10 cellular contexts compared by ENCODE assay signal in the genomic region with DNA sequence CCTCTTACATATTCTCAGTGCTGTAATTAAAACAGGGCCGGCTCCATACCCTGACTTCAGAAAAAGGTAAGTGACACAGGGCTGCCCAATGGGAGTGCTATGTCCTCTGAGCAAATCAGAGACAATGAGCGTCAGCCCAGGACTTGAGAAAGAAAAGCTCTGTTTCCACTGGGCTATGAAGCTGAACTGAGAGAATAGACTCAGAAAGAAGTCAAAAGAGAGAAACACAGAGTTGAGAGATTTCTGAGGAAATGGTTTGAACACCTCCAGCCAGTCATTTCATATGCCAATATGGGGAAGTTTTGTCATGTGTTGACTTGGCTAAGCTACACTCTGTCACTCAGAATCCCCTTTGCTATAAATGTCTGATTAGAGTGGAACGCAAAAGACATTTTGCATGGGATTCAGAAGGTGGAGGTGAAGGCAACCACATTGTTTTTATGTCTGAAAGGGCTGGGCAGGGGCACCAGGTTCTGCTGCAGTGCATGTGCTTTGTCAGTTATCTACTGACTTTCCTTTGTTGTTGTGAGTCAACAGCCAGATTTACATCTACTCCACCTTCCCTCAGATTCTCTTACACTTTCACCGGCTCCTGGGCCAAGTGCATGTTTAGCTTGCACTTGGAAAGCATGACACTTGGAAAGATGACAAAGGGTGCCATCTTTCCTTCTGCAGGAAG.
A peak's percentile ranks its signal among the peaks of the same experiment; 100 is the strongest.
DNase-seq lines count a peak whose midpoint lies in the region; ATAC-seq, FAIRE-seq and TF ChIP-seq lines count a peak whose summit lies in the region.
"Had no signal": no experiment of that assay in that cellular context is flagged by ENCODE, and none has a peak within 500 bp of the region (broad histone marks: within the 10 kb centered on the region; RNA-seq: fewer than 3 reads in every experiment).

No MANE protein-coding gene starts in this region.

- POLR2A ChIA-PET in HepG2 (lab: Yijun Ruan, JAX) = no interaction called here

- no peaks in the 10 kb centered on the region for H3K27me3 ChIP-seq in HepG2 (ENCODE audit: control insufficient read depth in 1 of 2, insufficient read depth in 2 of 2, low read length in 2 of 2)
- no peaks in the 10 kb centered on the region for H3K27me3 ChIP-seq in left lung
- H3K27me3 ChIP-seq: neutrophil, thyroid gland had no signal

- TF ChIP-seq EP300 in HepG2 (IDR thresholded peaks at IDR 0.05; ENCODE audit: low read depth in 2 of 2, low read length in 2 of 2) (no peak), HepG2 (CRISPR knock-in tag; IDR thresholded peaks at IDR 0.05; ENCODE audit: borderline replicate concordance) (no peak)

- peak; percentile 43 for ATAC-seq in HG03025 (IDR thresholded peaks at IDR 0.05; ENCODE audit: low FRiP score, unreplicated experiment)
- peak; percentile 69 for ATAC-seq in activated T-helper 17 cell treated with anti-CD3 and anti-CD28 coated beads, Interleukin-2, amount 50 U/mL, for 72 hours (replicated peaks)
- peak; percentile 53 for ATAC-seq in stimulated activated naive CD8-positive, alpha-beta T cell treated with anti-CD3 and anti-CD28 coated beads, Interleukin-15, Interleukin-2, amounts not matched to agents 100 U/mL and 50 U/mL, for 24 hours
- no peak for ATAC-seq in HepG2
- no peak for ATAC-seq in left lung

- TF ChIP-seq CTCF in HepG2 (CRISPR knock-in tag; IDR thresholded peaks at IDR 0.05) (no peak), left lung (IDR thresholded peaks at IDR 0.05) (no peak)

- H3K4me2 ChIP-seq in HepG2 (ENCODE audit: low read depth, low read length) = no peak overlapping the region

- H3K9me3 Mint-ChIP-seq in activated T-cell treated with anti-CD3 and anti-CD28 coated beads, Interleukin-2, amount 50 U/mL, for 24 hours = peaks cover 20% of the 10 kb centered on the region
- H3K9me3 Mint-ChIP-seq in activated T-helper 17 cell treated with anti-CD3 and anti-CD28 coated beads, Interleukin-2, amount 50 U/mL, for 72 hours = peaks cover 4% of the 10 kb centered on the region

- no peak for TF ChIP-seq POLR2A in HepG2 (IDR thresholded peaks at IDR 0.05; ENCODE audit: insufficient read depth in 1 of 2, low read depth in 2 of 2, low read length in 2 of 2)

- intact Hi-C loops in HepG2 (cut with micrococcal nuclease; ENCODE audit: unreplicated experiment) (no loop called here), left lung (cut with DNase I) (no loop called here)

- H3K9ac ChIP-seq in HepG2 (ENCODE audit: insufficient read depth, low read depth, low read length) = no peak overlapping the region

- in situ Hi-C loops in HepG2 (cut with HindIII; ENCODE audit: extremely low pct_ligation_motif_present, low pct_unique_long_range_greater_than_20kb) = no loop called here

- no peak overlapping the region for H3K4me3 ChIP-seq in HepG2 (replicated peaks in 1 of 3; ENCODE audit: insufficient read depth in 1 of 3, low read depth in 2 of 3, low read length in 3 of 3)
- no peak overlapping the region for H3K4me3 ChIP-seq in left lung
- H3K4me3 ChIP-seq: thyroid gland had no signal

- no peak overlapping the region for H3K4me3 Mint-ChIP-seq in activated T-cell treated with anti-CD3 and anti-CD28 coated beads, Interleukin-2, amount 50 U/mL, for 24 hours
- peak overlapping the region; percentile 74 for H3K4me3 Mint-ChIP-seq in activated T-helper 17 cell treated with anti-CD3 and anti-CD28 coated beads, Interleukin-2, amount 50 U/mL, for 72 hours

- peaks cover 74% of the 10 kb centered on the region for H3K4me1 Mint-ChIP-seq in activated T-cell treated with anti-CD3 and anti-CD28 coated beads, Interleukin-2, amount 50 U/mL, for 24 hours (ENCODE audit: low read depth)
- peaks cover 53% of the 10 kb centered on the region for H3K4me1 Mint-ChIP-seq in activated T-helper 17 cell treated with anti-CD3 and anti-CD28 coated beads, Interleukin-2, amount 50 U/mL, for 72 hours

- no peak overlapping the region for H2AFZ ChIP-seq in HepG2 (ENCODE audit: low read length)

- CTCF ChIA-PET in HepG2 (lab: Yijun Ruan, JAX; ENCODE audit: low intra/inter-chr PET ratio, low total read pairs) = no interaction called here

- H3K27ac ChIP-seq in HepG2 (ENCODE audit: extremely low read length, insufficient read depth, low read length) = no peak overlapping the region
- H3K27ac ChIP-seq in left lung = no peak overlapping the region
- H3K27ac ChIP-seq: neutrophil, thyroid gland had no signal

- H3K36me3 ChIP-seq in HepG2 (replicated peaks in 1 of 2; ENCODE audit: control insufficient read depth in 1 of 2, insufficient read depth in 2 of 2, low read length in 2 of 2) (no peaks in the 10 kb centered on the region), left lung (no peaks in the 10 kb centered on the region)
- H3K36me3 ChIP-seq: neutrophil, thyroid gland had no signal

- H3K79me2 ChIP-seq in HepG2 (ENCODE audit: insufficient read depth, low read length) = no peaks in the 10 kb centered on the region

- H3K27me3 Mint-ChIP-seq in activated T-cell treated with anti-CD3 and anti-CD28 coated beads, Interleukin-2, amount 50 U/mL, for 24 hours = no peaks in the 10 kb centered on the region
- no peaks in the 10 kb centered on the region for H3K27me3 Mint-ChIP-seq in activated T-helper 17 cell treated with anti-CD3 and anti-CD28 coated beads, Interleukin-2, amount 50 U/mL, for 72 hours

- WGBS in HepG2 (ENCODE audit: low lambda C conversion rate) = 49% methylated on average over 4 of the region's 4 CpGs

- H3K36me3 Mint-ChIP-seq in activated T-cell treated with anti-CD3 and anti-CD28 coated beads, Interleukin-2, amount 50 U/mL, for 24 hours (ENCODE audit: low read depth) = peaks cover 24% of the 10 kb centered on the region
- peaks cover 13% of the 10 kb centered on the region for H3K36me3 Mint-ChIP-seq in activated T-helper 17 cell treated with anti-CD3 and anti-CD28 coated beads, Interleukin-2, amount 50 U/mL, for 72 hours (ENCODE audit: low read depth)

- H3K9me3 ChIP-seq in HepG2 (ENCODE audit: low read length) (no peaks in the 10 kb centered on the region), left lung (no peaks in the 10 kb centered on the region)
- H3K9me3 ChIP-seq: neutrophil, thyroid gland had no signal

- no peaks in the 10 kb centered on the region for H4K20me1 ChIP-seq in HepG2 (ENCODE audit: insufficient read depth, low read length)

- BruUV-seq in HepG2 (replicated peaks; lab: Mats Ljungman, UMichigan) = no TSS peak

- TF ChIP-seq RAD21 in HepG2 (CRISPR knock-in tag; IDR thresholded peaks at IDR 0.05) = no peak

- DNase-seq in activated T-cell treated with anti-CD3 and anti-CD28 coated beads, Interleukin-2, amount 50 U/mL, for 24 hours = peak; percentile 58
- DNase-seq in activated T-cell treated with anti-CD3 and anti-CD28 coated beads for 4 hours = no peak
- no peak for DNase-seq in stimulated activated naive CD8-positive, alpha-beta T cell treated with anti-CD3 and anti-CD28 coated beads, Interleukin-15, Interleukin-2, amounts not matched to agents 100 U/mL and 50 U/mL, for 24 hours
- no peak for DNase-seq in HepG2 (ENCODE audit: low spot score)
- no peak for DNase-seq in NCI-H146 treated with DMSO at 0.1 percent for 48 hours (lab: John Stamatoyannopoulos, UW; ENCODE audit: unreplicated experiment)
- no peak for DNase-seq in left lung
- DNase-seq: thyroid gland had no signal

- no peak for FAIRE-seq in HepG2 (lab: Jason Lieb, UNC)

- peak overlapping the region; percentile 98 for H3K27ac Mint-ChIP-seq in activated T-cell treated with anti-CD3 and anti-CD28 coated beads, Interleukin-2, amount 50 U/mL, for 24 hours
- peak overlapping the region; percentile 96 for H3K27ac Mint-ChIP-seq in activated T-helper 17 cell treated with anti-CD3 and anti-CD28 coated beads, Interleukin-2, amount 50 U/mL, for 72 hours

- H3K4me1 ChIP-seq in HepG2 (ENCODE audit: insufficient read depth, low read length) = no peaks in the 10 kb centered on the region
- peaks cover 0 to 4% of the 10 kb centered on the region in 2 donors for H3K4me1 ChIP-seq in left lung
- H3K4me1 ChIP-seq: thyroid gland had no signal

TF ChIP-seq in HepG2, 621 proteins besides CTCF, POLR2A, EP300 and RAD21:
- TF ChIP-seq EEA1 (CRISPR knock-in tag; IDR thresholded peaks at IDR 0.05; ENCODE audit: borderline replicate concordance) = no peak
- no peak for TF ChIP-seq NR3C1 (CRISPR knock-in tag; IDR thresholded peaks at IDR 0.05)
- TF ChIP-seq ZNF543 (CRISPR knock-in tag; IDR thresholded peaks at IDR 0.05) = no peak
- TF ChIP-seq TBP (CRISPR knock-in tag; IDR thresholded peaks at IDR 0.05) = no peak
- TF ChIP-seq, protein P1, sequence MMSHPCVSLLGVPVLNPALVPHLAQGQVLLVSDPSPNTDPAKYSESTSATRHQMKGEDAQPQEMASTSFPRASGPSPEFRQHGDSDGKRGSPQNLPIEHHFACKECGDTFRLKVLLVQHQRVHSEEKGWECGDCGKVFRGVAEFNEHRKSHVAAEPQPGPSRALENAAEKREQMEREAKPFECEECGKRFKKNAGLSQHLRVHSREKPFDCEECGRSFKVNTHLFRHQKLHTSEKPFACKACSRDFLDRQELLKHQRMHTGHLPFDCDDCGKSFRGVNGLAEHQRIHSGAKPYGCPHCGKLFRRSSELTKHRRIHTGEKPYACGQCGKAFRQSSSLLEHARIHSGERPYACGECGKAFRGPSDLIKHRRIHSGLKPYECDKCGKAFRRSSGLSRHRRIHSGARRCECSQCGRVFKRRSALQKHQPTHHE (CRISPR knock-in tag; IDR thresholded peaks at IDR 0.05; ENCODE audit: borderline replicate concordance) = no peak
- TF ChIP-seq ARHGAP35 (CRISPR knock-in tag; IDR thresholded peaks at IDR 0.05; ENCODE audit: borderline replicate concordance) = no peak
- TF ChIP-seq, protein P2, sequence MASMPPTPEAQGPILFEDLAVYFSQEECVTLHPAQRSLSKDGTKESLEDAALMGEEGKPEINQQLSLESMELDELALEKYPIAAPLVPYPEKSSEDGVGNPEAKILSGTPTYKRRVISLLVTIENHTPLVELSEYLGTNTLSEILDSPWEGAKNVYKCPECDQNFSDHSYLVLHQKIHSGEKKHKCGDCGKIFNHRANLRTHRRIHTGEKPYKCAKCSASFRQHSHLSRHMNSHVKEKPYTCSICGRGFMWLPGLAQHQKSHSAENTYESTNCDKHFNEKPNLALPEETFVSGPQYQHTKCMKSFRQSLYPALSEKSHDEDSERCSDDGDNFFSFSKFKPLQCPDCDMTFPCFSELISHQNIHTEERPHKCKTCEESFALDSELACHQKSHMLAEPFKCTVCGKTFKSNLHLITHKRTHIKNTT (CRISPR knock-in tag; IDR thresholded peaks at IDR 0.05) = no peak
- TF ChIP-seq SOX5 (CRISPR knock-in tag; IDR thresholded peaks at IDR 0.05; ENCODE audit: borderline replicate concordance) = no peak

Comparison
In these comparisons a context has a peak if more than half of its experiments do, and no peak if none do; other contexts are left out.
1. ATAC-seq: peak in HG03025 (single experiment), activated T-helper 17 cell treated with anti-CD3 and anti-CD28 coated beads, Interleukin-2, amount 50 U/mL, for 72 hours (single experiment) and stimulated activated naive CD8-positive, alpha-beta T cell treated with anti-CD3 and anti-CD28 coated beads, Interleukin-15, Interleukin-2, amounts not matched to agents 100 U/mL and 50 U/mL, for 24 hours (single experiment); none in HepG2 (single experiment) and left lung (single experiment).